In genomic region chr16:88686439-88687253, GRCh38 we compare ENCODE assay signal across 8 cellular contexts. TPM values are rescaled to one million over a fixed set of nuclear protein-coding genes. Genes with fewer than 3 reads are reported as not detected.
DNase-seq lines count a peak whose midpoint lies in the region; ATAC-seq, FAIRE-seq and TF ChIP-seq lines count a peak whose summit lies in the region.

Gene SNAI3 (minus strand): TSS chr16:88686507. CDS start chr16:88686406, 101 bp downstream.

- no peaks in the 10 kb centered on the region; the same call in 2 of the 3 replicates for H3K79me2 ChIP-seq in K562 (ENCODE audit: control insufficient read depth, insufficient read depth, low read length)

- BruUV-seq in K562 (replicated peaks; lab: Mats Ljungman, UMichigan) = TSS peak; percentile 99

- TF ChIP-seq CTCF in GM10266 (IDR thresholded peaks at IDR 0.05; ENCODE audit: control insufficient read depth, insufficient read depth, low read depth, missing control alignments) = no peak
- no peak for TF ChIP-seq CTCF in K562 (IDR thresholded peaks at IDR 0.05 in 2 of 3, conservative IDR thresholded peaks at IDR 0.05 in 1 of 3; ENCODE audit: insufficient read depth in 2 of 3, low read depth in 1 of 3, low read length in 3 of 3)
- TF ChIP-seq CTCF in spleen (IDR thresholded peaks at IDR 0.05 in 8 of 11, conservative IDR thresholded peaks at IDR 0.05 in 3 of 11) = no peak

- H3K4me2 ChIP-seq in K562 (ENCODE audit: insufficient read depth, low read length) = peak within 1 kb of the TSS; percentile 75

- FAIRE-seq in K562 (lab: Jason Lieb, UNC) = peak; percentile 76

- CTCF ChIA-PET in K562 (lab: Yijun Ruan, JAX; ENCODE audit: low intra/inter-chr PET ratio) = no interaction called here

- WGBS in K562 (ENCODE audit: insufficient coverage, low coverage, missing lambda C conversion rate) = 8% methylated on average over 26 of the region's 65 CpGs
- 9 to 28% (median 11%) methylated on average over 10 to 65 of the region's 65 CpGs for WGBS in spleen, 5 donors

- intact Hi-C loops in K562 (cut with micrococcal nuclease) (loop anchor here (2.0 to 5.0 kb wide), 3 partner anchors 24 to 86 kb away; partner anchors contain the start of gene MVD), spleen (cut with DNase I; ENCODE audit: low total_unique reads) (no loop called here)

- no peaks in the 10 kb centered on the region; the same call in 1 of the 2 replicates for H4K20me1 ChIP-seq in K562 (replicated peaks; ENCODE audit: control insufficient read depth, insufficient read depth, low read length)

- in situ Hi-C loops in K562 (cut with MboI) = no loop called here

- peaks cover 38 to 75% of the 10 kb centered on the region in 2 experiments for H3K4me1 ChIP-seq in K562 (replicated peaks in 1 of 2; ENCODE audit: control insufficient read depth in 2 of 2, insufficient read depth in 2 of 2, low read length in 2 of 2)
- H3K4me1 ChIP-seq in spleen = peaks cover 20 to 69% (median 54%) of the 10 kb centered on the region in 6 donors

- H3K27ac ChIP-seq in K562 (ENCODE audit: extremely low read depth, low read depth, low read length) (peak within 1 kb of the TSS; percentile 44; the same call in 2 of the 3 replicates), spleen (peak within 1 kb of the TSS; percentile 68 to 94 (median 81))

- H3K9me3 ChIP-seq in K562 (replicated peaks; ENCODE audit: control insufficient read depth, insufficient read depth, low read depth, low read length) (no peaks in the 10 kb centered on the region), spleen (no peaks in the 10 kb centered on the region)

- peak; percentile 64 for ATAC-seq in HG02571 (IDR thresholded peaks at IDR 0.05; ENCODE audit: unreplicated experiment)
- ATAC-seq in K562 = peak; percentile 94

- TF ChIP-seq EP300 in K562 (IDR thresholded peaks at IDR 0.05; ENCODE audit: low read length) = no peak

- H3K27me3 ChIP-seq in K562 (ENCODE audit: control insufficient read depth in 2 of 2, insufficient read depth in 2 of 2, low read length in 2 of 2) = no peaks in the 10 kb centered on the region
- peaks cover 0 to 62% (median 9%) of the 10 kb centered on the region in 7 donors for H3K27me3 ChIP-seq in spleen (replicated peaks in 1 of 7)

- H3K4me3 ChIP-seq in K562 = peak within 1 kb of the TSS; percentile 60
- H3K4me3 ChIP-seq in spleen = peak within 1 kb of the TSS; percentile 59 to 91 (median 70)

- TF ChIP-seq POLR2A in K562 (conservative IDR thresholded peaks at IDR 0.05) = peak; percentile 74
- TF ChIP-seq POLR2A in spleen (IDR thresholded peaks at IDR 0.05) = no peak

- TF ChIP-seq RAD21 in K562 (CRISPR knock-in tag; conservative IDR thresholded peaks at IDR 0.05 in 1 of 2, IDR thresholded peaks at IDR 0.05 in 1 of 2) = no peak

- peak within 1 kb of the TSS; percentile 44 to 90; a peak in 3 of 4 replicates for H3K9ac ChIP-seq in K562 (ENCODE audit: insufficient read depth in 1 of 2, low read depth in 2 of 2, low read length in 2 of 2)

- peak within 1 kb of the TSS; percentile 88 for H2AFZ ChIP-seq in K562 (ENCODE audit: low read depth, low read length)

- DNase-seq in GM10266 (ENCODE audit: extremely low spot score) (peak; percentile 95), NCI-H1092 treated with DMSO at 0.1 percent for 48 hours (lab: John Stamatoyannopoulos, UW) (peak; percentile 48), T-helper 9 cell (peak; percentile 84), K562 (ENCODE audit: extremely low read depth in 1 of 4, low spot score in 3 of 4) (peak; percentile 97 to 98 (median 98)), iPS-NIHi7 (ENCODE audit: extremely low spot score) (peak; percentile 98), spleen (peak; percentile 98), globus pallidus (ENCODE audit: low spot score) (no peak)

- H3K9me1 ChIP-seq in K562 (ENCODE audit: control insufficient read depth, insufficient read depth, low read length) = no peaks in the 10 kb centered on the region

- POLR2A ChIA-PET in K562 (lab: Yijun Ruan, JAX) = interaction anchor here (0.6 to 2.1 kb wide), 11 partner anchors 17 to 141 kb away, joined by 3 to 9 read pairs (median 5); partner anchors contain the start of genes MVD and ZC3H18

- no peaks in the 10 kb centered on the region for H3K36me3 ChIP-seq in K562 (ENCODE audit: control insufficient read depth, insufficient read depth, low read length)
- H3K36me3 ChIP-seq in spleen = no peaks in the 10 kb centered on the region

TF ChIP-seq in K562, 482 proteins besides CTCF, POLR2A, EP300 and RAD21 (continues in another document):
- TF ChIP-seq TBP (optimal IDR thresholded peaks at IDR 0.05; ENCODE audit: low read depth, low read length) (peak; percentile 87), PHF8 (IDR thresholded peaks at IDR 0.05; ENCODE audit: borderline replicate concordance, low read length) (peak; percentile 38; the same call in 1 of the 2 replicates), ZNF592 (IDR thresholded peaks at IDR 0.05) (peak; percentile 53; the same call in 1 of the 2 replicates), ZNF197 (CRISPR knock-in tag; IDR thresholded peaks at IDR 0.05; ENCODE audit: low read depth) (no peak), STAT6 (CRISPR knock-in tag; IDR thresholded peaks at IDR 0.05) (0 out of 2 replicates have a peak, but pooled peaks have one; percentile 61), NR4A1 (CRISPR knock-in tag; IDR thresholded peaks at IDR 0.05) (no peak), NR4A1 (tag; IDR thresholded peaks at IDR 0.05) (no peak)

RNA-seq across cellular contexts. Expression of gene SNAI3, which starts in this region (rescaled TPM):
- 0.79 and 2.9 TPM in 2 replicates for total RNA-seq in K562 (2011; cell fraction: chromatin; rRNA removed; ENCODE audit: low replicate concordance)
- total RNA-seq in K562 (2011; cell fraction: nucleolus; rRNA removed) = 3.2 and 3.7 TPM in 2 replicates
- 0.95 and 1.1 TPM in 2 replicates for total RNA-seq in K562 (2011; cell fraction: nucleoplasm; rRNA removed)
- 2.7 and 4.1 TPM in 2 replicates for total RNA-seq in K562 (2014; rRNA removed)
- total RNA-seq in K562 (2014; rRNA removed; fragmentation: Illumina TruSeq; extraction: Trizol) = 0.15 and 0.19 TPM in 2 replicates
- total RNA-seq in K562 (2015; rRNA removed; fragmentation: Illumina TruSeq; extraction: Trizol) = 0.72 and 0.87 TPM in 2 replicates
- 2.5 and 3.1 TPM in 2 replicates for total RNA-seq in K562 (2021)
- 0.88 and 3.0 TPM in 2 replicates for polyA plus RNA-seq in K562 (2011; rRNA removed)
- 3.2 and 5.5 TPM in 2 replicates for polyA plus RNA-seq in K562 (2011; cell fraction: cytosol; rRNA removed)
- 2.9 and 3.8 TPM in 2 replicates for polyA plus RNA-seq in K562 (2011; cell fraction: nucleus; rRNA removed)
- 0.95 and 1.2 TPM in 2 replicates for polyA plus RNA-seq in K562 (2012)
- polyA plus RNA-seq in K562 (2014; fragmentation: Illumina TruSeq; extraction: Trizol) = 0.70 and 1.9 TPM in 2 replicates
- polyA plus RNA-seq in K562 (2014; fragmentation: Nextera tagmentation; extraction: Ambion mirVana) = under 1 TPM in 1 of 2 experiments, not detected in 1; 0.04 TPM
- polyA plus RNA-seq in K562 (2014; rRNA removed) = 1.5 and 2.1 TPM in 2 replicates
- 0.42 and 0.87 TPM in 2 replicates for polyA minus RNA-seq in K562 (2011; rRNA and poly(A)+ RNA removed)
- polyA minus RNA-seq in K562 (2011; cell fraction: cytosol; rRNA and poly(A)+ RNA removed) = 1.9 and 3.5 TPM in 2 replicates
- polyA minus RNA-seq in K562 (2011; cell fraction: nucleus; rRNA and poly(A)+ RNA removed) = 1.5 and 2.3 TPM in 2 replicates
- total RNA-seq in spleen = 1 to 10 TPM; 4.8 to 7.6 (median 6.0) TPM
- polyA plus RNA-seq in spleen = 1 to 10 TPM; 5.6 to 7.8 (median 7.1) TPM
